Comparison of ENCODE assay signal across 9 cellular contexts in genomic region chr3:149494022-149494758, GRCh38. TPM values are rescaled to one million over a fixed set of nuclear protein-coding genes. Genes with fewer than 3 reads are reported as not detected.
A peak's percentile ranks its signal among the peaks of the same experiment; 100 is the strongest.
DNase-seq lines count a peak whose midpoint lies in the region; ATAC-seq and TF ChIP-seq lines count a peak whose summit lies in the region.
"Had no signal": no experiment of that assay in that cellular context is flagged by ENCODE, and none has a peak within 500 bp of the region (broad histone marks: within the 10 kb centered on the region; RNA-seq: fewer than 3 reads in every experiment).

No MANE protein-coding gene starts in this region.

- intact Hi-C loops in lower leg skin (cut with DNase I; ENCODE audit: low total_unique reads) = no loop called here

- ATAC-seq in thoracic aorta (ENCODE audit: insufficient number of reproducible peaks, low FRiP score, low read depth) = no peak
- no peak for ATAC-seq in HG03460 (IDR thresholded peaks at IDR 0.05; ENCODE audit: unreplicated experiment)
- ATAC-seq: CD8-positive, alpha-beta T cell had no signal

- peak; percentile 97 for TF ChIP-seq RAD21 in Ishikawa (IDR thresholded peaks at IDR 0.05; ENCODE audit: low read depth)

- peak; percentile 1 for DNase-seq in NCI-H2171 treated with DMSO at 0.1 percent for 48 hours (lab: John Stamatoyannopoulos, UW)
- no peak for DNase-seq in NCI-H2171 (lab: John Stamatoyannopoulos, UW)
- DNase-seq in SHP77 (lab: John Stamatoyannopoulos, UW) = peak; percentile 69 to 84
- DNase-seq in dedifferentiated amniotic fluid mesenchymal stem cell (ENCODE audit: extremely low spot score) = peak; percentile 56
- peak; percentile 42 to 89 for DNase-seq in lower leg skin (ENCODE audit: low spot score in 2 of 2)
- peak; percentile 22 for DNase-seq in thoracic aorta (ENCODE audit: low spot score)

- H3K36me3 ChIP-seq in thoracic aorta = no peaks in the 10 kb centered on the region

- H3K27ac ChIP-seq in thoracic aorta = no peak overlapping the region

- 35 to 44% methylated on average over 10 to 11 of the region's 11 CpGs for WGBS in lower leg skin, 2 donors

- H3K27me3 ChIP-seq in thoracic aorta (replicated peaks; ENCODE audit: insufficient read depth) = no peaks in the 10 kb centered on the region

- H3K4me1 ChIP-seq in thoracic aorta (ENCODE audit: control insufficient read depth in 1 of 2, low read depth in 2 of 2) = peaks cover 5 to 21% of the 10 kb centered on the region in 2 donors

- no peak for TF ChIP-seq EP300 in Ishikawa (IDR thresholded peaks at IDR 0.05; ENCODE audit: borderline replicate concordance)

- peak in 1 of 3 donors; percentile 65 for TF ChIP-seq CTCF in lower leg skin (IDR thresholded peaks at IDR 0.05)
- peak; percentile 81 for TF ChIP-seq CTCF in thoracic aorta (IDR thresholded peaks at IDR 0.05)

- no peak for TF ChIP-seq POLR2A in lower leg skin (IDR thresholded peaks at IDR 0.05)

- no peaks in the 10 kb centered on the region for H3K9me3 ChIP-seq in thoracic aorta

- H3K4me3 ChIP-seq in lower leg skin (ENCODE audit: low read depth, poor library complexity, severe bottlenecking) (no peak overlapping the region), thoracic aorta (no peak overlapping the region)

TF ChIP-seq in Ishikawa, 13 proteins besides CTCF, POLR2A, EP300 and RAD21:
- no peak for TF ChIP-seq TCF12 (IDR thresholded peaks at IDR 0.05; ENCODE audit: low read depth)
- TF ChIP-seq FOXM1 (IDR thresholded peaks at IDR 0.05; ENCODE audit: borderline replicate concordance, low read depth) = no peak
- no peak for TF ChIP-seq CREB1 (IDR thresholded peaks at IDR 0.05; ENCODE audit: low read depth)
- TF ChIP-seq YY1 (IDR thresholded peaks at IDR 0.05; ENCODE audit: low read depth) = no peak
- TF ChIP-seq USF1 (IDR thresholded peaks at IDR 0.05) = no peak

RNA-seq across cellular contexts. Expression of gene TM4SF4, which starts 19.7 kb away (rescaled TPM):
- total RNA-seq in lower leg skin = not detected
- total RNA-seq in thoracic aorta = not detected
- total RNA-seq: CD8-positive, alpha-beta T cell had no signal
